9 cellular contexts compared by ENCODE assay signal in the genomic region with DNA sequence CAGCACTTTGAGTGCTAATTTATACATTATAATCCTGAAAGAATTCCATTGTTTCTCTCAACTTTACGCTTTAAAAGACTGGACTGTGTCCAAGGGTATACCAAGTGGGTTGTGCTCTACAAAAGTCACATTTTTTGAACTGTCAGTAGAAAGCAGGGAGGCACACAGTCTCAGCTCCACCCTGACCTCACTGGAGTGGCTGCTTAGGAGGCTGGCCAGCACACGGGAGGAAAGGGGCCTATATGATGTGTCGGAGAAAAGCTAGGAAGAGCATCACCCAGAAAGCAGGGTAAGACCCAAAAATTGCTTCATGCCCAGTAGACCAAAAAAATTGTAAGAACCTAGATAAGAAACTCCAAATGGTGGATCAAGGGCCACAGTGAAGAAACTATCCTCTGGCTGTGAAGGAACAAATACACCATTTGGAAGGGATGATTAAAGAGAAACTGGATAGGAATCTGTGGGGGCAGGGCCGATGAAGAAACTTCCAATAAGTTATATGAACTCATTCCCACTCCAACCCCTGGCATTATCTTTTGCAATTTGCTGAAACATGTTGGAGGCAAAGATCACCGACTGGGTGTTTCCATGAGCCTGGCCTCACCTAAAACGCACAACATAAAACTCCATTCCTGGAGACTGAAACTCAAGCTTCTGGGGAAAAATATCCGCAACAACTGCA. TPM values are rescaled to one million over a fixed set of nuclear protein-coding genes. Genes with fewer than 3 reads are reported as not detected.
DNase-seq lines count a peak whose midpoint lies in the region; ATAC-seq and TF ChIP-seq lines count a peak whose summit lies in the region.
"Had no signal": no experiment of that assay in that cellular context is flagged by ENCODE, and none has a peak within 500 bp of the region (broad histone marks: within the 10 kb centered on the region; RNA-seq: fewer than 3 reads in every experiment).

No MANE protein-coding gene starts in this region.

- H3K9me3 ChIP-seq in liver (ENCODE audit: control insufficient read depth in 4 of 4, low read length in 3 of 4) (no peaks in the 10 kb centered on the region), thyroid gland (no peaks in the 10 kb centered on the region)

- no peak for TF ChIP-seq RAD21 in liver (IDR thresholded peaks at IDR 0.05)

- H3K9me3 Mint-ChIP-seq in activated T-cell treated with anti-CD3 and anti-CD28 coated beads, Interleukin-2, amount 50 U/mL, for 24 hours, result no peaks in the 10 kb centered on the region

- ATAC-seq in HG03097 (IDR thresholded peaks at IDR 0.05; ENCODE audit: low FRiP score, unreplicated experiment), result no peak
- ATAC-seq: activated CD4-positive, CD25-positive, alpha-beta regulatory T cell treated with anti-CD3 and anti-CD28 coated beads, Interleukin-2, amount 50 U/mL, for 24 hours had no signal

- intact Hi-C loops in thyroid gland (cut with DNase I), result no loop called here

- H3K4me1 Mint-ChIP-seq in activated T-cell treated with anti-CD3 and anti-CD28 coated beads, Interleukin-2, amount 50 U/mL, for 24 hours (ENCODE audit: low read depth), result peaks cover 70% of the 10 kb centered on the region

- H3K4me1 ChIP-seq in liver (ENCODE audit: control insufficient read depth in 4 of 4, insufficient read depth in 4 of 4, low read length in 3 of 4) (peaks cover 3 to 43% (median 36%) of the 10 kb centered on the region in 4 donors), thyroid gland (peaks cover 36 to 63% of the 10 kb centered on the region in 2 donors)

- WGBS in liver, result 43% methylated on average over 7 of the region's 7 CpGs
- 44 to 52% methylated on average over 7 of the region's 7 CpGs for WGBS in thyroid gland, 2 donors

- no peaks in the 10 kb centered on the region for H3K27me3 ChIP-seq in liver (ENCODE audit: control insufficient read depth in 4 of 4, insufficient read depth in 4 of 4, low read length in 3 of 4)
- H3K27me3 ChIP-seq in thyroid gland, result no peaks in the 10 kb centered on the region

- peak overlapping the region; percentile 96 for H3K27ac Mint-ChIP-seq in activated T-cell treated with anti-CD3 and anti-CD28 coated beads, Interleukin-2, amount 50 U/mL, for 24 hours

- H3K27ac ChIP-seq in liver (ENCODE audit: low read depth in 1 of 2, low read length in 2 of 2), result peak overlapping the region; percentile 76 to 89
- peak overlapping the region; percentile 3 to 85 (median 79) for H3K27ac ChIP-seq in thyroid gland

- H3K4me3 Mint-ChIP-seq in activated T-cell treated with anti-CD3 and anti-CD28 coated beads, Interleukin-2, amount 50 U/mL, for 24 hours, result peak overlapping the region; percentile 94

- H3K27me3 Mint-ChIP-seq in activated T-cell treated with anti-CD3 and anti-CD28 coated beads, Interleukin-2, amount 50 U/mL, for 24 hours, result no peaks in the 10 kb centered on the region

- TF ChIP-seq CTCF in liver (IDR thresholded peaks at IDR 0.05; ENCODE audit: low read depth, low read length, missing input control) (no peak), thyroid gland (IDR thresholded peaks at IDR 0.05) (no peak)

- TF ChIP-seq POLR2A in thyroid gland (IDR thresholded peaks at IDR 0.05), result no peak

- in situ Hi-C loops in KBM-7 (cut with MboI; ENCODE audit: low pct_unique_long_range_greater_than_20kb, low sequenced_read_pairs), result no loop called here

- H3K36me3 ChIP-seq in liver (ENCODE audit: control insufficient read depth in 4 of 4, insufficient read depth in 3 of 4, low read depth in 1 of 4, low read length in 3 of 4) (no peaks in the 10 kb centered on the region), thyroid gland (no peaks in the 10 kb centered on the region)

- peak overlapping the region; percentile 14 to 73 (median 24) for H3K4me3 ChIP-seq in liver (ENCODE audit: low read depth in 1 of 3, low read length in 3 of 3)
- peak overlapping the region in 1 of 3 donors; percentile 58 for H3K4me3 ChIP-seq in thyroid gland (replicated peaks in 1 of 3)

- no peak for DNase-seq in activated T-cell treated with anti-CD3 and anti-CD28 coated beads, Interleukin-2, amount 50 U/mL, for 24 hours
- DNase-seq in activated T-cell treated with anti-CD3 and anti-CD28 coated beads, Interleukin-2, amount 50 U/mL, for 48 hours, result no peak
- DNase-seq in astrocyte of the hippocampus (ENCODE audit: low read depth, low spot score) (peak; percentile 43), thyroid gland (no peak), KBM-7 (no peak)
- no peak for DNase-seq in stimulated activated naive CD4-positive, alpha-beta T cell (lab: John Stamatoyannopoulos, UW)

- peaks cover 37% of the 10 kb centered on the region for H3K36me3 Mint-ChIP-seq in activated T-cell treated with anti-CD3 and anti-CD28 coated beads, Interleukin-2, amount 50 U/mL, for 24 hours (ENCODE audit: low read depth)

- H3K9ac ChIP-seq in liver (ENCODE audit: low read depth in 1 of 2, low read length in 2 of 2), result peak overlapping the region in 1 of 2 donors; percentile 28

TF ChIP-seq in liver, 16 proteins besides CTCF, POLR2A, EP300 and RAD21:
- TF ChIP-seq, protein P1, sequence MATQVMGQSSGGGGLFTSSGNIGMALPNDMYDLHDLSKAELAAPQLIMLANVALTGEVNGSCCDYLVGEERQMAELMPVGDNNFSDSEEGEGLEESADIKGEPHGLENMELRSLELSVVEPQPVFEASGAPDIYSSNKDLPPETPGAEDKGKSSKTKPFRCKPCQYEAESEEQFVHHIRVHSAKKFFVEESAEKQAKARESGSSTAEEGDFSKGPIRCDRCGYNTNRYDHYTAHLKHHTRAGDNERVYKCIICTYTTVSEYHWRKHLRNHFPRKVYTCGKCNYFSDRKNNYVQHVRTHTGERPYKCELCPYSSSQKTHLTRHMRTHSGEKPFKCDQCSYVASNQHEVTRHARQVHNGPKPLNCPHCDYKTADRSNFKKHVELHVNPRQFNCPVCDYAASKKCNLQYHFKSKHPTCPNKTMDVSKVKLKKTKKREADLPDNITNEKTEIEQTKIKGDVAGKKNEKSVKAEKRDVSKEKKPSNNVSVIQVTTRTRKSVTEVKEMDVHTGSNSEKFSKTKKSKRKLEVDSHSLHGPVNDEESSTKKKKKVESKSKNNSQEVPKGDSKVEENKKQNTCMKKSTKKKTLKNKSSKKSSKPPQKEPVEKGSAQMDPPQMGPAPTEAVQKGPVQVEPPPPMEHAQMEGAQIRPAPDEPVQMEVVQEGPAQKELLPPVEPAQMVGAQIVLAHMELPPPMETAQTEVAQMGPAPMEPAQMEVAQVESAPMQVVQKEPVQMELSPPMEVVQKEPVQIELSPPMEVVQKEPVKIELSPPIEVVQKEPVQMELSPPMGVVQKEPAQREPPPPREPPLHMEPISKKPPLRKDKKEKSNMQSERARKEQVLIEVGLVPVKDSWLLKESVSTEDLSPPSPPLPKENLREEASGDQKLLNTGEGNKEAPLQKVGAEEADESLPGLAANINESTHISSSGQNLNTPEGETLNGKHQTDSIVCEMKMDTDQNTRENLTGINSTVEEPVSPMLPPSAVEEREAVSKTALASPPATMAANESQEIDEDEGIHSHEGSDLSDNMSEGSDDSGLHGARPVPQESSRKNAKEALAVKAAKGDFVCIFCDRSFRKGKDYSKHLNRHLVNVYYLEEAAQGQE (IDR thresholded peaks at IDR 0.05), result no peak
- TF ChIP-seq GABPA (IDR thresholded peaks at IDR 0.05 in 1 of 2, conservative IDR thresholded peaks at IDR 0.05 in 1 of 2) (no peak), FOXA2 (IDR thresholded peaks at IDR 0.05) (no peak), EGR1 (IDR thresholded peaks at IDR 0.05; ENCODE audit: low read depth in 2 of 2) (no peak), SP1 (IDR thresholded peaks at IDR 0.05) (no peak), NR2F2 (IDR thresholded peaks at IDR 0.05) (no peak), JUND (IDR thresholded peaks at IDR 0.05) (no peak), TAF1 (conservative IDR thresholded peaks at IDR 0.05) (no peak), HNF4G (IDR thresholded peaks at IDR 0.05) (no peak), HNF4A (conservative IDR thresholded peaks at IDR 0.05) (peak; percentile 43 to 58), FOXA1 (IDR thresholded peaks at IDR 0.05) (no peak), RXRA (IDR thresholded peaks at IDR 0.05) (peak; percentile 29 to 56)
- TF ChIP-seq, protein P2, sequence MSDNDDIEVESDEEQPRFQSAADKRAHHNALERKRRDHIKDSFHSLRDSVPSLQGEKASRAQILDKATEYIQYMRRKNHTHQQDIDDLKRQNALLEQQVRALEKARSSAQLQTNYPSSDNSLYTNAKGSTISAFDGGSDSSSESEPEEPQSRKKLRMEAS (IDR thresholded peaks at IDR 0.05), result no peak
- TF ChIP-seq, protein P3, sequence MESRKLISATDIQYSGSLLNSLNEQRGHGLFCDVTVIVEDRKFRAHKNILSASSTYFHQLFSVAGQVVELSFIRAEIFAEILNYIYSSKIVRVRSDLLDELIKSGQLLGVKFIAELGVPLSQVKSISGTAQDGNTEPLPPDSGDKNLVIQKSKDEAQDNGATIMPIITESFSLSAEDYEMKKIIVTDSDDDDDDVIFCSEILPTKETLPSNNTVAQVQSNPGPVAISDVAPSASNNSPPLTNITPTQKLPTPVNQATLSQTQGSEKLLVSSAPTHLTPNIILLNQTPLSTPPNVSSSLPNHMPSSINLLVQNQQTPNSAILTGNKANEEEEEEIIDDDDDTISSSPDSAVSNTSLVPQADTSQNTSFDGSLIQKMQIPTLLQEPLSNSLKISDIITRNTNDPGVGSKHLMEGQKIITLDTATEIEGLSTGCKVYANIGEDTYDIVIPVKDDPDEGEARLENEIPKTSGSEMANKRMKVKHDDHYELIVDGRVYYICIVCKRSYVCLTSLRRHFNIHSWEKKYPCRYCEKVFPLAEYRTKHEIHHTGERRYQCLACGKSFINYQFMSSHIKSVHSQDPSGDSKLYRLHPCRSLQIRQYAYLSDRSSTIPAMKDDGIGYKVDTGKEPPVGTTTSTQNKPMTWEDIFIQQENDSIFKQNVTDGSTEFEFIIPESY (IDR thresholded peaks at IDR 0.05), result no peak
- TF ChIP-seq, protein P4, sequence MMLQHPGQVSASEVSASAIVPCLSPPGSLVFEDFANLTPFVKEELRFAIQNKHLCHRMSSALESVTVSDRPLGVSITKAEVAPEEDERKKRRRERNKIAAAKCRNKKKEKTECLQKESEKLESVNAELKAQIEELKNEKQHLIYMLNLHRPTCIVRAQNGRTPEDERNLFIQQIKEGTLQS (IDR thresholded peaks at IDR 0.05), result no peak

RNA-seq across cellular contexts. Expression of a gene that starts 1.9 kb away (rescaled TPM):
- 10 to 100 TPM in 1 of 2 donors, 1 to 10 TPM in 1; 7.0 to 23.1 TPM for total RNA-seq in liver
- polyA plus RNA-seq in liver, result 10 to 100 TPM; 47.8 to 99.5 TPM
- total RNA-seq in thyroid gland, result 10 to 100 TPM; 11.2 to 64.0 (median 35.6) TPM

RNA-seq across cellular contexts. Expression of a gene that starts 45.0 kb away (rescaled TPM):
- total RNA-seq in liver (10 to 100 TPM in 1 of 2 donors, 1 to 10 TPM in 1; 9.9 to 10.3 TPM), thyroid gland (100 to 1,000 TPM; 120 to 368 (median 160) TPM)
- polyA plus RNA-seq in liver, result 10 to 100 TPM; 51.6 to 76.1 TPM

Comparison
In these comparisons a context has a peak if more than half of its experiments do, and no peak if none do; other contexts are left out.
1. RNA of a gene that starts 45.0 kb away (total RNA-seq): 120 to 368 TPM in thyroid gland; 9.9 to 10.3 TPM in liver; every median in the first group is over 10 times any median in the second.